In genomic region chr1:179325836-179326235, GRCh38 we compare ENCODE assay signal across 27 cellular contexts. TPM values are rescaled to one million over a fixed set of nuclear protein-coding genes. Genes with fewer than 3 reads are reported as not detected.
"Had no signal": no experiment of that assay in that cellular context is flagged by ENCODE, and none has a peak within 500 bp of the region (broad histone marks: within the 10 kb centered on the region; RNA-seq: fewer than 3 reads in every experiment).

No MANE protein-coding gene starts in this region.

- H3K9me3 ChIP-seq: colonic mucosa, gastrocnemius medialis, testis had no signal

- H3K9ac ChIP-seq: parathyroid adenoma had no signal

- H2AFZ ChIP-seq: hepatocyte, parathyroid adenoma had no signal

- H3K79me2 ChIP-seq: parathyroid adenoma had no signal

- H3K27me3 ChIP-seq: colonic mucosa, gastrocnemius medialis, hepatocyte, right atrium auricular region, sigmoid colon, testis, tibial artery had no signal

- H3K36me3 ChIP-seq: colonic mucosa, gastrocnemius medialis, tibial artery had no signal

- H3K4me2 ChIP-seq: hepatocyte had no signal

- H3K4me1 ChIP-seq: colonic mucosa, gastrocnemius medialis, parathyroid adenoma, right atrium auricular region, sigmoid colon, testis, tibial artery had no signal

- H3K27ac ChIP-seq: colonic mucosa, epithelial cell of prostate, gastrocnemius medialis, hepatocyte, parathyroid adenoma, right atrium auricular region, sigmoid colon, tibial artery had no signal

- FAIRE-seq: kidney had no signal

- DNase-seq: colonic mucosa; effector CD8-positive, alpha-beta T cell; endodermal cell; gastrocnemius medialis; head of caudate nucleus; kidney; mesenchymal stem cell; mucosa of descending colon; naive B cell; sigmoid colon; stimulated activated CD4-positive, alpha-beta T cell treated with anti-CD3 and anti-CD28 coated beads, Interleukin-2, amount 100 ng/mL, for 24 hours; stimulated activated CD4-positive, alpha-beta T cell treated with anti-CD3 and anti-CD28 coated beads, Interleukin-4, amount 100 ng/mL, for 24 hours; stimulated activated naive CD4-positive, alpha-beta T cell treated with Interleukin-2 at 50 U/mL for 16 hours; substantia nigra; testis; tibial artery had no signal

- ATAC-seq: esophagus mucosa; gastrocnemius medialis; left lobe of liver; mucosa of descending colon; natural killer cell treated with Interleukin-12 subunit alpha and Interleukin-12 subunit beta and Interleukin-15 and Interleukin-18, amount 100 ng/mL, for 72 hours; stimulated activated effector memory CD8-positive, alpha-beta T cell treated with anti-CD3 and anti-CD28 coated beads, Interleukin-12 subunit alpha, Interleukin-12 subunit beta, amount 100 ng/mL, for 72 hours had no signal

- H3K4me3 ChIP-seq: colonic mucosa, gastrocnemius medialis, hepatocyte, lung, mucosa of descending colon, right atrium auricular region, sigmoid colon, testis, tibial artery had no signal

RNA-seq across cellular contexts. Expression of gene AXDND1, which starts 39.9 kb away (rescaled TPM):
- total RNA-seq: esophagus mucosa, gastrocnemius medialis, glomerular endothelial cell, left lobe of liver, right atrium auricular region had no signal
- polyA plus RNA-seq: liver had no signal
